ENCODE assay signal across 27 cellular contexts in the genomic region with DNA sequence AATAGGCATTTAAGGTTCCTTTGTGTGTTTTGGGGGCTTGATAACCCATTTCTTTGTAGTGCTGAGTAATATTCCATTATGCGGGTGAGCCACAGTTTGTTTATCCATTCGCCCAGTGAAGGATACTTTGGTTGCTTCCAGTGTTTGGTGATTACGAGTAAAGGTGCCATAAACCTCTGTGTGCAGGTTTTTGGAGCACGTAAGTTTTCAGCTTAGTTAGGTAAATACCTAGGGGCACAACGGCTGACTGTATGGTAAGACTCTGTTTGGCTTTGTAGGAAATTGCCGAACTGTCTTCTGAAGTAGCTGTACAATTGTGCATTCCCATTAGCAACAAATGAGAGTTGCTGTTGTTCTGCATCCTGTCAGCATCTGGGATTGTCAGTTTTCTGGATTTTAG.
"Had no signal": no experiment of that assay in that cellular context is flagged by ENCODE, and none has a peak within 500 bp of the region (broad histone marks: within the 10 kb centered on the region; RNA-seq: fewer than 3 reads in every experiment).

No MANE protein-coding gene starts in this region.

- H3K27ac Mint-ChIP-seq: memory B cell, neural progenitor cell, progenitor cell of endocrine pancreas, type B pancreatic cell had no signal

- ATAC-seq: foreskin keratinocyte; gastroesophageal sphincter; heart left ventricle; left lobe of liver; sciatic nerve; stimulated activated naive CD8-positive, alpha-beta T cell treated with anti-CD3 and anti-CD28 coated beads, Interleukin-15, amount 100 ng/mL, for 72 hours had no signal

- H3K27ac ChIP-seq: coronary artery, esophagus muscularis mucosa, foreskin keratinocyte, gastroesophageal sphincter, heart left ventricle, hepatocyte, neural progenitor cell, parathyroid adenoma, suprapubic skin had no signal

- H3K4me3 ChIP-seq: coronary artery, esophagus muscularis mucosa, gastroesophageal sphincter, heart left ventricle, hepatocyte, lung, neural progenitor cell, smooth muscle cell, suprapubic skin had no signal

- H3K4me1 ChIP-seq: foreskin keratinocyte had no signal

- H3K36me3 Mint-ChIP-seq: memory B cell, neural progenitor cell, type B pancreatic cell had no signal

- H3K4me3 Mint-ChIP-seq: memory B cell; nephron; neural progenitor cell; stimulated activated naive CD8-positive, alpha-beta T cell treated with anti-CD3 and anti-CD28 coated beads, Interleukin-15, amount 100 ng/mL, for 72 hours; type B pancreatic cell had no signal

- DNase-seq: dermis blood vessel endothelial cell; effector memory CD4-positive, alpha-beta T cell; foreskin keratinocyte; heart left ventricle; kidney; stimulated activated CD4-positive, alpha-beta T cell treated with anti-CD3 and anti-CD28 coated beads, Interleukin-12 subunit alpha, Interleukin-12 subunit beta, amount 100 ng/mL, for 4 hours; stimulated activated CD4-positive, alpha-beta T cell treated with anti-CD3 and anti-CD28 coated beads, Interleukin-1b, Interleukin-23, amount 100 ng/mL, for 48 hours; stimulated activated CD4-positive, alpha-beta T cell treated with anti-CD3 and anti-CD28 coated beads, Interleukin-4, amount 100 ng/mL, for 1 hour; stimulated activated CD8-positive, alpha-beta memory T cell treated with anti-CD3 and anti-CD28 coated beads, Interleukin-4, amount 100 ng/mL, for 48 hours; stimulated activated naive CD4-positive, alpha-beta T cell; stimulated activated naive CD8-positive, alpha-beta T cell treated with anti-CD3 and anti-CD28 coated beads, Interleukin-15, amount 100 ng/mL, for 72 hours had no signal

- H3K9me3 Mint-ChIP-seq: memory B cell; stimulated activated naive CD8-positive, alpha-beta T cell treated with anti-CD3 and anti-CD28 coated beads, Interleukin-15, amount 100 ng/mL, for 72 hours had no signal

- FAIRE-seq: endothelial cell of umbilical vein, kidney had no signal

- H2AFZ ChIP-seq: hepatocyte, neural progenitor cell, parathyroid adenoma had no signal

- H3K79me2 ChIP-seq: parathyroid adenoma had no signal

- H3K9ac ChIP-seq: neural progenitor cell, parathyroid adenoma had no signal

- H3K27me3 Mint-ChIP-seq: memory B cell; progenitor cell of endocrine pancreas; stimulated activated naive CD8-positive, alpha-beta T cell treated with anti-CD3 and anti-CD28 coated beads, Interleukin-15, amount 100 ng/mL, for 72 hours had no signal

- H3K36me3 ChIP-seq: esophagus muscularis mucosa, gastroesophageal sphincter, heart left ventricle, neural progenitor cell, suprapubic skin had no signal

- H3K9me3 ChIP-seq: esophagus muscularis mucosa, gastroesophageal sphincter, heart left ventricle, suprapubic skin had no signal

- H3K4me2 ChIP-seq: hepatocyte, neural progenitor cell, smooth muscle cell had no signal

- H3K27me3 ChIP-seq: esophagus muscularis mucosa, foreskin keratinocyte, gastroesophageal sphincter, hepatocyte, neural progenitor cell, suprapubic skin had no signal
